ENCODE assay signal across 15 cellular contexts in genomic region chr3:113536627-113537101, GRCh38. TPM values are rescaled to one million over a fixed set of nuclear protein-coding genes. Genes with fewer than 3 reads are reported as not detected.
DNase-seq lines count a peak whose midpoint lies in the region; ATAC-seq, FAIRE-seq and TF ChIP-seq lines count a peak whose summit lies in the region.
"Had no signal": no experiment of that assay in that cellular context is flagged by ENCODE, and none has a peak within 500 bp of the region (broad histone marks: within the 10 kb centered on the region; RNA-seq: fewer than 3 reads in every experiment).

No MANE protein-coding gene starts in this region.

- H3K9ac ChIP-seq in endodermal cell (ENCODE audit: extremely low read depth, low read length, poor library complexity, severe bottlenecking): no peak overlapping the region
- H3K9ac ChIP-seq: KMS-11 had no signal

- FAIRE-seq in bronchial epithelial cell (lab: Jason Lieb, UNC): peak; percentile 55

- H3K36me3 ChIP-seq in bronchial epithelial cell (ENCODE audit: control insufficient read depth, insufficient read depth, low read length) (no peaks in the 10 kb centered on the region), endodermal cell (ENCODE audit: control insufficient read depth, insufficient read depth, low read length) (no peaks in the 10 kb centered on the region)
- H3K36me3 ChIP-seq: tibial artery had no signal

- no peak overlapping the region for H3K4me3 ChIP-seq in bronchial epithelial cell (ENCODE audit: low read depth, low read length)
- H3K4me3 ChIP-seq in endodermal cell (ENCODE audit: low read length): no peak overlapping the region
- H3K4me3 ChIP-seq: tibial artery had no signal

- peaks cover 0 to 6% (median 0%) of the 10 kb centered on the region in 9 donors for H3K9me3 Mint-ChIP-seq in naive thymus-derived CD8-positive, alpha-beta T cell
- no peaks in the 10 kb centered on the region for H3K9me3 Mint-ChIP-seq in endodermal cell

- H3K27ac Mint-ChIP-seq in naive thymus-derived CD8-positive, alpha-beta T cell: peak overlapping the region in 6 of 10 donors; percentile 34 to 82 (median 48)
- no peak overlapping the region for H3K27ac Mint-ChIP-seq in endodermal cell

- peaks cover 5% of the 10 kb centered on the region for H3K9me3 ChIP-seq in endodermal cell (ENCODE audit: control insufficient read depth, low read length)

- POLR2A ChIA-PET in naive thymus-derived CD8-positive, alpha-beta T cell (lab: Charles Lee): interaction anchor here (0.9 to 1.2 kb wide), 3 partner anchors 22 to 39 kb away, joined by 3 to 5 read pairs (median 3); partner anchors contain the start of gene SPICE1

- DNase-seq in DMS 273 treated with DMSO at 0.1 percent for 48 hours (lab: John Stamatoyannopoulos, UW) (peak; percentile 23), LHCN-M2 (ENCODE audit: low read depth) (peak; percentile 31), bronchial epithelial cell (ENCODE audit: low read depth) (peak; percentile 99), NCI-H146 treated with DMSO at 0.1 percent for 48 hours (lab: John Stamatoyannopoulos, UW; ENCODE audit: unreplicated experiment) (no peak), endodermal cell (no peak), SKM-1 (lab: John Stamatoyannopoulos, UW; ENCODE audit: unreplicated experiment) (no peak)
- no peak for DNase-seq in naive thymus-derived CD8-positive, alpha-beta T cell
- DNase-seq: caudate nucleus, GOT3, left cardiac atrium, NCI-H774, posterior cingulate gyrus, tibial artery had no signal

- peak overlapping the region in 9 of 10 donors; percentile 27 to 97 (median 66) for H3K4me3 Mint-ChIP-seq in naive thymus-derived CD8-positive, alpha-beta T cell
- H3K4me3 Mint-ChIP-seq in endodermal cell: no peak overlapping the region

- H3K4me1 Mint-ChIP-seq in naive thymus-derived CD8-positive, alpha-beta T cell: peaks cover 29 to 64% (median 58%) of the 10 kb centered on the region in 4 donors
- peaks cover 12% of the 10 kb centered on the region for H3K4me1 Mint-ChIP-seq in endodermal cell

- no peak for ATAC-seq in naive thymus-derived CD8-positive, alpha-beta T cell
- no peak for ATAC-seq in GM18517 (IDR thresholded peaks at IDR 0.05; ENCODE audit: unreplicated experiment)
- ATAC-seq: left cardiac atrium had no signal

- no peaks in the 10 kb centered on the region for H3K4me1 ChIP-seq in endodermal cell (ENCODE audit: control insufficient read depth, insufficient read depth, low read length)

- H3K36me3 Mint-ChIP-seq in naive thymus-derived CD8-positive, alpha-beta T cell: peaks cover 18 to 41% (median 25%) of the 10 kb centered on the region in 3 donors
- H3K36me3 Mint-ChIP-seq in endodermal cell (ENCODE audit: low read depth): no peaks in the 10 kb centered on the region

- H3K27ac ChIP-seq in endodermal cell (ENCODE audit: low read depth, low read length): no peak overlapping the region
- H3K27ac ChIP-seq: KMS-11, tibial artery had no signal

- H3K27me3 Mint-ChIP-seq in naive thymus-derived CD8-positive, alpha-beta T cell: no peaks in the 10 kb centered on the region
- peaks cover 42% of the 10 kb centered on the region for H3K27me3 Mint-ChIP-seq in endodermal cell (ENCODE audit: insufficient read depth)

- H3K27me3 ChIP-seq in bronchial epithelial cell (ENCODE audit: control insufficient read depth, insufficient read depth, low read length) (no peaks in the 10 kb centered on the region), endodermal cell (ENCODE audit: control insufficient read depth, insufficient read depth, low read length, poor library complexity, severe bottlenecking) (peaks cover 42% of the 10 kb centered on the region)

- TF ChIP-seq CTCF in bronchial epithelial cell (IDR thresholded peaks at IDR 0.05; ENCODE audit: insufficient read depth, low read length, severe bottlenecking) (no peak), endodermal cell (conservative IDR thresholded peaks at IDR 0.05) (no peak)

RNA-seq across cellular contexts. Expression of gene SIDT1, which starts 4.3 kb away (rescaled TPM):
- total RNA-seq in LHCN-M2 (2014; rRNA removed): not detected in 2 replicates
- not detected for polyA plus RNA-seq in LHCN-M2 (2012)
- 0.53 and 1.3 TPM in 2 replicates for total RNA-seq in bronchial epithelial cell
- total RNA-seq in naive thymus-derived CD8-positive, alpha-beta T cell: 10 to 100 TPM; 71.2 to 74.2 TPM
- polyA plus RNA-seq in naive thymus-derived CD8-positive, alpha-beta T cell: 10 to 100 TPM; 14.1 to 22.8 (median 20.6) TPM
- total RNA-seq in endodermal cell: not detected
- polyA plus RNA-seq in endodermal cell (2013, experiment 1 of 2): 0.25 TPM
- 0.70 TPM for polyA plus RNA-seq in endodermal cell (2013, experiment 2 of 2)

RNA-seq across cellular contexts. Expression of gene SPICE1, which starts 21.7 kb away (rescaled TPM):
- 11.9 and 14.4 TPM in 2 replicates for total RNA-seq in LHCN-M2 (2014; rRNA removed)
- 1.5 TPM for polyA plus RNA-seq in LHCN-M2 (2012)
- total RNA-seq in bronchial epithelial cell: 7.4 and 7.7 TPM in 2 replicates
- total RNA-seq in naive thymus-derived CD8-positive, alpha-beta T cell: 10 to 100 TPM; 31.6 to 35.5 TPM
- polyA plus RNA-seq in naive thymus-derived CD8-positive, alpha-beta T cell: 1 to 10 TPM; 2.9 to 6.6 (median 3.2) TPM
- 10 to 100 TPM; 20.7 to 36.2 TPM for total RNA-seq in endodermal cell
- polyA plus RNA-seq in endodermal cell (2013, experiment 1 of 2): 30.1 TPM
- polyA plus RNA-seq in endodermal cell (2013, experiment 2 of 2): 27.7 TPM

Comparison
In these comparisons a context has a peak if more than half of its experiments do, and no peak if none do; other contexts are left out.
1. DNase-seq: peak in DMS 273 treated with DMSO at 0.1 percent for 48 hours (single experiment), LHCN-M2 (single experiment) and bronchial epithelial cell (single experiment); none in naive thymus-derived CD8-positive, alpha-beta T cell (0 of 10), NCI-H146 treated with DMSO at 0.1 percent for 48 hours (single experiment), endodermal cell (single experiment) and SKM-1 (single experiment).
2. RNA of gene SIDT1, which starts 4.3 kb away (total RNA-seq): 71.2 to 74.2 TPM in naive thymus-derived CD8-positive, alpha-beta T cell; 0.53 to 1.3 TPM in bronchial epithelial cell, not detected in LHCN-M2 and not detected in endodermal cell; every median in the first group is over 10 times any median in the second.